ENCODE assay signal across 8 cellular contexts in the genomic region with DNA sequence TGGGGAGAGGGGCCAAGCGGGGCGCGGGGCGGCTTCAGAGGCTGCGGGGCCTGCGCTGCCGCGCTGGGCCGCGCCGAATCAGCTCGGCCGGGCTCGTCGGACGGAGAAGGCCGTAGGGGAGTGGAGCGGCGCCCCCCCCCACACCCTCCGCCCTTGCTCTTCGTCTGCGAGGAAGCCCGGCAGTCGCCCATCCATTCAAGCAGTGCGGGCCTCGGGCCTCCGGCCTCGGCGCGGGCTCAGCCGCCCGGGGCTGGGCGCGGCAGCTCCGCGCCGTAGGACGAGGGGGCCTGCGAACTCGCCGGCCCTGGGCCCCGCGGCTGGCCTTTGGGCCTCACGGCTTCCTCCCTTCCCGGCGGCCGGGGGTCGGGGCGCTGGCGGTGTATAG. TPM values are rescaled to one million over a fixed set of nuclear protein-coding genes. Genes with fewer than 3 reads are reported as not detected.
DNase-seq lines count a peak whose midpoint lies in the region; ATAC-seq and TF ChIP-seq lines count a peak whose summit lies in the region.

No MANE protein-coding gene starts in this region.

- H3K36me3 ChIP-seq in muscle layer of colon (ENCODE audit: insufficient read depth, low read length): peaks cover 11% of the 10 kb centered on the region

- POLR2A ChIA-PET in AG04449 (lab: Yijun Ruan, JAX): interaction anchor here (1.2 to 1.3 kb wide), 3 partner anchors 19 to 23 kb away, joined by 3 to 10 read pairs (median 3); no protein-coding TSS in a partner anchor

- peak overlapping the region; percentile 96 for H3K27ac ChIP-seq in HL-60 (replicated peaks)
- peak overlapping the region; percentile 23 for H3K27ac ChIP-seq in cingulate gyrus (ENCODE audit: low read depth, low read length)
- H3K27ac ChIP-seq in muscle layer of colon (ENCODE audit: low read depth, low read length): peak overlapping the region; percentile 87

- H3K9ac ChIP-seq in muscle layer of colon (ENCODE audit: low read length): peak overlapping the region; percentile 30

- peaks cover 51% of the 10 kb centered on the region for H3K4me1 ChIP-seq in muscle layer of colon (ENCODE audit: insufficient read depth, low read length)

- H3K27me3 ChIP-seq in HL-60 (ENCODE audit: insufficient read depth, poor library complexity, severe bottlenecking): no peaks in the 10 kb centered on the region
- H3K27me3 ChIP-seq in muscle layer of colon (ENCODE audit: control insufficient read depth in 1 of 2, insufficient read depth in 2 of 2, low read length in 2 of 2): no peaks in the 10 kb centered on the region

- no peaks in the 10 kb centered on the region for H3K9me3 ChIP-seq in muscle layer of colon (ENCODE audit: low read length)

- in situ Hi-C loops in G401 (cut with HindIII; ENCODE audit: low sequenced_read_pairs): no loop called here

- H3K4me3 ChIP-seq in AG04449 (ENCODE audit: low read depth, low read length) (peak overlapping the region; percentile 70), HL-60 (replicated peaks; ENCODE audit: insufficient read depth, low read length) (peak overlapping the region; percentile 59), muscle layer of colon (ENCODE audit: low read depth in 1 of 2, low read length in 2 of 2) (peak overlapping the region; percentile 60 to 66)

- peak; percentile 7 for ATAC-seq in GM19463 (IDR thresholded peaks at IDR 0.05; ENCODE audit: unreplicated experiment)
- no peak for ATAC-seq in GM18517 (IDR thresholded peaks at IDR 0.05; ENCODE audit: unreplicated experiment)
- no peak for ATAC-seq in HG03565 (IDR thresholded peaks at IDR 0.05; ENCODE audit: unreplicated experiment)

- no peak for DNase-seq in AG04449 (ENCODE audit: low read depth, low spot score)
- DNase-seq in HL-60 (ENCODE audit: low read depth in 1 of 2, low spot score in 1 of 2): no peak
- no peak for DNase-seq in G401 (ENCODE audit: low spot score)

- CTCF ChIA-PET in AG04449 (lab: Yijun Ruan, JAX): interaction anchor here (0.9 to 4.0 kb wide), 7 partner anchors 11 to 131 kb away, joined by 3 to 38 read pairs (median 4); no protein-coding TSS in a partner anchor

- no peak for TF ChIP-seq CTCF in AG04449 (IDR thresholded peaks at IDR 0.05; ENCODE audit: insufficient read depth, low read length, missing control alignments)
- no peak for TF ChIP-seq CTCF in HL-60 (IDR thresholded peaks at IDR 0.05; ENCODE audit: insufficient read depth, low read length)

RNA-seq across cellular contexts. Expression of a gene that starts 0.6 kb away (rescaled TPM):
- total RNA-seq in G401 (2014; rRNA removed; shearing (Covaris generic)): 68.9 and 81.5 TPM in 2 replicates

RNA-seq across cellular contexts. Expression of a gene that starts 41.5 kb away (rescaled TPM):
- total RNA-seq in G401 (2014; rRNA removed; shearing (Covaris generic)): 0.03 and 0.12 TPM in 2 replicates

Comparison
In these comparisons a context has a peak if more than half of its experiments do, and no peak if none do; other contexts are left out.
1. H3K27ac ChIP-seq: peak in every context shown above with its lines; median percentile 96 in HL-60; 87 in muscle layer of colon; 23 in cingulate gyrus.